ENCODE assay signal across 1 cellular context in genomic region chr19:19388568-19389555, GRCh38.
TF ChIP-seq lines count a peak whose summit lies in the region.

No MANE protein-coding gene starts in this region.

TF ChIP-seq in HCT116, 20 proteins besides CTCF, POLR2A, EP300 and RAD21 (continued from another document):
- TF ChIP-seq, protein P1, sequence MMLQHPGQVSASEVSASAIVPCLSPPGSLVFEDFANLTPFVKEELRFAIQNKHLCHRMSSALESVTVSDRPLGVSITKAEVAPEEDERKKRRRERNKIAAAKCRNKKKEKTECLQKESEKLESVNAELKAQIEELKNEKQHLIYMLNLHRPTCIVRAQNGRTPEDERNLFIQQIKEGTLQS (IDR thresholded peaks at IDR 0.05): no peak
- TF ChIP-seq SRF (IDR thresholded peaks at IDR 0.05; ENCODE audit: low read depth) (no peak), EZH2 (IDR thresholded peaks at IDR 0.05) (no peak), ELF1 (IDR thresholded peaks at IDR 0.05; ENCODE audit: borderline replicate concordance, low read depth) (no peak), ZNF274 (IDR thresholded peaks at IDR 0.05; ENCODE audit: low read depth, low read length) (no peak), EZH2phosphoT487 (IDR thresholded peaks at IDR 0.05; ENCODE audit: borderline replicate concordance) (no peak), YY1 (IDR thresholded peaks at IDR 0.05; ENCODE audit: extremely low read depth, insufficient replicate concordance, low read depth, low read length) (no peak), ZFX (IDR thresholded peaks at IDR 0.05) (no peak), FOSL1 (IDR thresholded peaks at IDR 0.05; ENCODE audit: low read depth) (no peak), CEBPB (IDR thresholded peaks at IDR 0.05; ENCODE audit: low read depth) (no peak), POLR2AphosphoS5 (IDR thresholded peaks at IDR 0.05; ENCODE audit: low read depth, low read length) (no peak), EGR1 (IDR thresholded peaks at IDR 0.05; ENCODE audit: low read depth) (no peak)
- TF ChIP-seq, protein P2, sequence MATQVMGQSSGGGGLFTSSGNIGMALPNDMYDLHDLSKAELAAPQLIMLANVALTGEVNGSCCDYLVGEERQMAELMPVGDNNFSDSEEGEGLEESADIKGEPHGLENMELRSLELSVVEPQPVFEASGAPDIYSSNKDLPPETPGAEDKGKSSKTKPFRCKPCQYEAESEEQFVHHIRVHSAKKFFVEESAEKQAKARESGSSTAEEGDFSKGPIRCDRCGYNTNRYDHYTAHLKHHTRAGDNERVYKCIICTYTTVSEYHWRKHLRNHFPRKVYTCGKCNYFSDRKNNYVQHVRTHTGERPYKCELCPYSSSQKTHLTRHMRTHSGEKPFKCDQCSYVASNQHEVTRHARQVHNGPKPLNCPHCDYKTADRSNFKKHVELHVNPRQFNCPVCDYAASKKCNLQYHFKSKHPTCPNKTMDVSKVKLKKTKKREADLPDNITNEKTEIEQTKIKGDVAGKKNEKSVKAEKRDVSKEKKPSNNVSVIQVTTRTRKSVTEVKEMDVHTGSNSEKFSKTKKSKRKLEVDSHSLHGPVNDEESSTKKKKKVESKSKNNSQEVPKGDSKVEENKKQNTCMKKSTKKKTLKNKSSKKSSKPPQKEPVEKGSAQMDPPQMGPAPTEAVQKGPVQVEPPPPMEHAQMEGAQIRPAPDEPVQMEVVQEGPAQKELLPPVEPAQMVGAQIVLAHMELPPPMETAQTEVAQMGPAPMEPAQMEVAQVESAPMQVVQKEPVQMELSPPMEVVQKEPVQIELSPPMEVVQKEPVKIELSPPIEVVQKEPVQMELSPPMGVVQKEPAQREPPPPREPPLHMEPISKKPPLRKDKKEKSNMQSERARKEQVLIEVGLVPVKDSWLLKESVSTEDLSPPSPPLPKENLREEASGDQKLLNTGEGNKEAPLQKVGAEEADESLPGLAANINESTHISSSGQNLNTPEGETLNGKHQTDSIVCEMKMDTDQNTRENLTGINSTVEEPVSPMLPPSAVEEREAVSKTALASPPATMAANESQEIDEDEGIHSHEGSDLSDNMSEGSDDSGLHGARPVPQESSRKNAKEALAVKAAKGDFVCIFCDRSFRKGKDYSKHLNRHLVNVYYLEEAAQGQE (IDR thresholded peaks at IDR 0.05; ENCODE audit: low read depth): no peak
